In genomic region chr6:136592930-136593673, GRCh38 we compare ENCODE assay signal across 9 cellular contexts. TPM values are rescaled to one million over a fixed set of nuclear protein-coding genes. Genes with fewer than 3 reads are reported as not detected.
DNase-seq lines count a peak whose midpoint lies in the region; TF ChIP-seq lines count a peak whose summit lies in the region.
"Had no signal": no experiment of that assay in that cellular context is flagged by ENCODE, and none has a peak within 500 bp of the region (broad histone marks: within the 10 kb centered on the region; RNA-seq: fewer than 3 reads in every experiment).

No MANE protein-coding gene starts in this region.

- H3K9me3 ChIP-seq in osteoblast (ENCODE audit: low read depth, low read length) (no peaks in the 10 kb centered on the region), stomach (no peaks in the 10 kb centered on the region), suprapubic skin (no peaks in the 10 kb centered on the region)

- H3K4me1 ChIP-seq in osteoblast (ENCODE audit: insufficient read depth, low read length) (peaks cover 25% of the 10 kb centered on the region), stomach (peaks cover 0 to 21% (median 7%) of the 10 kb centered on the region in 4 donors), suprapubic skin (peaks cover 5% of the 10 kb centered on the region)

- no peaks in the 10 kb centered on the region for H4K20me1 ChIP-seq in osteoblast (ENCODE audit: insufficient read depth, low read length)

- no peak for TF ChIP-seq CTCF in cardiac fibroblast (IDR thresholded peaks at IDR 0.05; ENCODE audit: low read depth, low read length)
- no peak for TF ChIP-seq CTCF in osteoblast (IDR thresholded peaks at IDR 0.05; ENCODE audit: extremely low read depth, low read depth, low read length)
- no peak for TF ChIP-seq CTCF in stomach (IDR thresholded peaks at IDR 0.05)
- TF ChIP-seq CTCF in suprapubic skin (IDR thresholded peaks at IDR 0.05): no peak

- no peaks in the 10 kb centered on the region for H3K79me2 ChIP-seq in osteoblast (ENCODE audit: insufficient read depth, low read length)

- no peaks in the 10 kb centered on the region for H3K27me3 ChIP-seq in osteoblast (ENCODE audit: insufficient read depth, low read length)
- H3K27me3 ChIP-seq in stomach: no peaks in the 10 kb centered on the region
- no peaks in the 10 kb centered on the region for H3K27me3 ChIP-seq in suprapubic skin

- WGBS in stomach, 5 donors: 66 to 85% (median 79%) methylated on average over 2 of the region's 2 CpGs
- 65% methylated on average over 2 of the region's 2 CpGs for WGBS in suprapubic skin

- H3K4me2 ChIP-seq in osteoblast (ENCODE audit: insufficient read depth, low read length): peak overlapping the region; percentile 63

- peak overlapping the region; percentile 26 for H2AFZ ChIP-seq in osteoblast (ENCODE audit: low read length)

- H3K4me3 ChIP-seq in cardiac fibroblast (replicated peaks in 1 of 2; ENCODE audit: low read depth in 2 of 2, low read length in 2 of 2) (no peak overlapping the region), osteoblast (ENCODE audit: insufficient read depth, low read length) (no peak overlapping the region), stomach (no peak overlapping the region), suprapubic skin (no peak overlapping the region)

- H3K36me3 ChIP-seq in osteoblast (ENCODE audit: insufficient read depth, low read length) (peaks cover 4% of the 10 kb centered on the region), stomach (peaks cover 26 to 74% (median 70%) of the 10 kb centered on the region in 4 donors), suprapubic skin (peaks cover 22% of the 10 kb centered on the region)

- TF ChIP-seq POLR2A in stomach (IDR thresholded peaks at IDR 0.05) (no peak), suprapubic skin (IDR thresholded peaks at IDR 0.05) (no peak)

- intact Hi-C loops in stomach (cut with DNase I; ENCODE audit: low total_unique reads): no loop called here

- TF ChIP-seq EP300 in stomach (IDR thresholded peaks at IDR 0.05) (no peak), suprapubic skin (IDR thresholded peaks at IDR 0.05) (no peak)

- H3K27ac ChIP-seq in osteoblast (ENCODE audit: low read depth, low read length): peak overlapping the region; percentile 97
- peak overlapping the region in 2 of 5 donors; percentile 73 to 82 for H3K27ac ChIP-seq in stomach
- H3K27ac ChIP-seq in suprapubic skin: no peak overlapping the region

- DNase-seq in EL (peak; percentile 79), NCI-H226 (peak; percentile 66), cardiac fibroblast (ENCODE audit: low read depth in 2 of 2) (peak; percentile 47 to 89), osteoblast (ENCODE audit: insufficient read length, low spot score, missing footprints) (no peak), DMS79 treated with DMSO at 0.1 percent for 48 hours (lab: John Stamatoyannopoulos, UW) (no peak), NCI-H2171 (lab: John Stamatoyannopoulos, UW) (no peak), stomach (no peak), suprapubic skin (ENCODE audit: low spot score in 2 of 2) (no peak)
- DNase-seq: NCI-H1417 treated with DMSO at 0.1 percent for 48 hours had no signal

RNA-seq across cellular contexts. Expression of gene MAP7, which starts 42.9 kb away (rescaled TPM):
- total RNA-seq in osteoblast (1.4 and 1.8 TPM in 2 replicates), stomach (10 to 100 TPM in 3 of 5 donors, 1 to 10 TPM in 2; 2.3 to 28.3 (median 14.5) TPM), suprapubic skin (10 to 100 TPM; 25.9 to 41.0 (median 28.8) TPM)
- polyA plus RNA-seq in stomach: 10 to 100 TPM in 1 of 3 donors, 1 to 10 TPM in 2; 7.6 to 11.6 (median 7.8) TPM

Comparison
In these comparisons a context has a peak if more than half of its experiments do, and no peak if none do; other contexts are left out.
1. DNase-seq: peak in EL (single experiment), NCI-H226 (single experiment) and cardiac fibroblast (2 of 2); none in osteoblast (single experiment), DMS79 treated with DMSO at 0.1 percent for 48 hours (single experiment), NCI-H2171 (single experiment), stomach (single experiment) and suprapubic skin (0 of 2).